ENCODE assay signal across 20 cellular contexts in genomic region chr5:95871407-95871806, GRCh38.
"Had no signal": no experiment of that assay in that cellular context is flagged by ENCODE, and none has a peak within 500 bp of the region (broad histone marks: within the 10 kb centered on the region; RNA-seq: fewer than 3 reads in every experiment).

No MANE protein-coding gene starts in this region.

- H3K4me3 Mint-ChIP-seq: immature natural killer cell, neural crest cell, WTC11 had no signal

- H3K9me3 ChIP-seq: esophagus squamous epithelium, heart right ventricle, left ventricle myocardium inferior, right atrium auricular region, tibial nerve, uterus had no signal

- H3K27me3 ChIP-seq: esophagus squamous epithelium, heart right ventricle, right atrium auricular region, tibial nerve, uterus had no signal

- H3K9me3 Mint-ChIP-seq: immature natural killer cell had no signal

- H3K27ac ChIP-seq: esophagus squamous epithelium, right atrium auricular region, uterus had no signal

- H3K27ac Mint-ChIP-seq: immature natural killer cell, WTC11 had no signal

- FAIRE-seq: bronchial epithelial cell had no signal

- H3K36me3 ChIP-seq: esophagus squamous epithelium, heart right ventricle, left ventricle myocardium inferior, right atrium auricular region, tibial nerve, uterus had no signal

- ATAC-seq: heart right ventricle, WTC11 had no signal

- H3K36me3 Mint-ChIP-seq: WTC11 had no signal

- H3K4me3 ChIP-seq: esophagus squamous epithelium, heart right ventricle, left ventricle myocardium inferior, right atrium auricular region, tibial nerve, uterus had no signal

- DNase-seq: activated CD4-positive, alpha-beta T cell treated with anti-CD3 and anti-CD28 coated beads for 4 hours; activated gamma-delta T cell treated with Interleukin-2 at 50 U/mL for 16 hours; effector memory CD4-positive, alpha-beta T cell; esophagus squamous epithelium; heart right ventricle; immature natural killer cell; kidney glomerular epithelial cell; left ventricle myocardium inferior; mammary epithelial cell; stimulated activated CD4-positive, alpha-beta T cell treated with anti-CD3 and anti-CD28 coated beads, Interleukin-12 subunit alpha, Interleukin-12 subunit beta, amount 100 ng/mL, for 4 hours; stimulated activated CD4-positive, alpha-beta T cell treated with anti-CD3 and anti-CD28 coated beads, Interleukin-1b, Interleukin-23, amount 100 ng/mL, for 48 hours; stimulated activated CD8-positive, alpha-beta memory T cell treated with anti-CD3 and anti-CD28 coated beads, Interleukin-4, amount 100 ng/mL, for 48 hours; stimulated activated naive CD4-positive, alpha-beta T cell treated with Interleukin-2 at 50 U/mL for 16 hours; SW 1271; uterus had no signal

- H3K4me1 ChIP-seq: uterus had no signal
